In the genomic region with DNA sequence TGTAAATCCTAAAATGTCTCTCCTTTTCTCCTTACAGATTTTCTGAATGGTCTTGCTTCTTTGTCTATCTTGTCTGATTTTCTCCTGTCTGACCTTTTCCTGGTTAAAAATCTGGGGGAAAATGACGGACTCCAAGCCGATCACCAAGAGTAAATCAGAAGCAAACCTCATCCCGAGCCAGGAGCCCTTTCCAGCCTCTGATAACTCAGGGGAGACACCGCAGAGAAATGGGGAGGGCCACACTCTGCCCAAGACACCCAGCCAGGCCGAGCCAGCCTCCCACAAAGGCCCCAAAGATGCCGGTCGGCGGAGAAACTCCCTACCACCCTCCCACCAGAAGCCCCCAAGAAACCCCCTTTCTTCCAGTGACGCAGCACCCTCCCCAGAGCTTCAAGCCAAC, we compare ENCODE assay signal across 28 cellular contexts. TPM values are rescaled to one million over a fixed set of nuclear protein-coding genes. Genes with fewer than 3 reads are reported as not detected.
DNase-seq lines count a peak whose midpoint lies in the region; ATAC-seq and TF ChIP-seq lines count a peak whose summit lies in the region.
"Had no signal": no experiment of that assay in that cellular context is flagged by ENCODE, and none has a peak within 500 bp of the region (broad histone marks: within the 10 kb centered on the region; RNA-seq: fewer than 3 reads in every experiment).

No MANE protein-coding gene starts in this region.

- no peaks in the 10 kb centered on the region for H3K36me3 Mint-ChIP-seq in HFFc6 (ENCODE audit: low read depth)
- H3K36me3 Mint-ChIP-seq: CD14-positive monocyte had no signal

- ATAC-seq in Right ventricle myocardium inferior (peak; percentile 16), left cardiac atrium (no peak), psoas muscle (peak in 3 of 4 donors; percentile 1 to 3 (median 2))
- ATAC-seq: GM12878, GM23338, PC-3 had no signal

- DNase-seq in Right ventricle myocardium inferior (ENCODE audit: missing footprints) = no peak
- DNase-seq in left cardiac atrium = no peak
- no peak for DNase-seq in left ventricle myocardium inferior
- no peak for DNase-seq in psoas muscle
- DNase-seq in COR-L47 (lab: John Stamatoyannopoulos, UW) = no peak
- DNase-seq in GM10248 (ENCODE audit: extremely low spot score) = no peak
- no peak for DNase-seq in HFFc6
- DNase-seq: ACHN; BE2C; CD8-positive, alpha-beta memory T cell; H9; IMR-90; KG1; MG63; NCI-H1105 treated with DMSO at 0.1 percent for 48 hours; NCI-H146; NCI-H2029; NCI-H446; NCI-H524 treated with DMSO at 0.1 percent for 48 hours; NCI-H82; NK-92 treated with Interleukin-12 subunit alpha and Interleukin-12 subunit beta, amount 100 ng/mL, for 24 hours; PC-3 had no signal

- CTCF ChIA-PET in GM10248 (lab: Yijun Ruan, JAX) = interaction anchor here (0.9 to 1.9 kb wide), 4 partner anchors 9 to 706 kb away, joined by 3 to 4 read pairs (median 4); no protein-coding TSS in a partner anchor

- no peaks in the 10 kb centered on the region; the same call in 1 of the 2 replicates for H3K9me3 Mint-ChIP-seq in HFFc6

- no peak overlapping the region for H3K4me3 Mint-ChIP-seq in HFFc6
- H3K4me3 Mint-ChIP-seq: CD14-positive monocyte; CD8-positive, alpha-beta memory T cell; GM23338; H9 had no signal

- H3K4me3 ChIP-seq in left ventricle myocardium inferior (no peak overlapping the region), psoas muscle (no peak overlapping the region), subcutaneous abdominal adipose tissue (ENCODE audit: low read depth in 1 of 5, low read length in 5 of 5) (no peak overlapping the region)
- H3K4me3 ChIP-seq: GM12878, GM23338, MG63, SJSA1 had no signal

- no peak overlapping the region for H3K27ac Mint-ChIP-seq in HFFc6
- H3K27ac Mint-ChIP-seq: CD14-positive monocyte; CD8-positive, alpha-beta memory T cell; GM23338; H9 had no signal

- H3K4me1 ChIP-seq in left ventricle myocardium inferior (peaks cover 97% of the 10 kb centered on the region), psoas muscle (peaks cover 62% of the 10 kb centered on the region), subcutaneous abdominal adipose tissue (ENCODE audit: control insufficient read depth in 5 of 5, insufficient read depth in 5 of 5, low read length in 5 of 5) (peaks cover 6 to 94% (median 78%) of the 10 kb centered on the region in 5 donors)
- H3K4me1 ChIP-seq: BE2C, SJSA1 had no signal

- POLR2A ChIA-PET in GM10248 (lab: Yijun Ruan, JAX) = no interaction called here

- H3K36me3 ChIP-seq in left ventricle myocardium inferior (peaks cover 30% of the 10 kb centered on the region), psoas muscle (ENCODE audit: insufficient read depth in 1 of 2, low read depth in 1 of 2) (peaks cover 2 to 54% of the 10 kb centered on the region in 2 donors), subcutaneous abdominal adipose tissue (ENCODE audit: control insufficient read depth in 5 of 5, insufficient read depth in 5 of 5, low read length in 5 of 5) (peaks cover 0 to 40% (median 13%) of the 10 kb centered on the region in 5 donors)
- H3K36me3 ChIP-seq: BE2C, MG63, SJSA1 had no signal

- H3K27me3 Mint-ChIP-seq in HFFc6 (ENCODE audit: insufficient read depth) = peaks cover 18% of the 10 kb centered on the region

- peak overlapping the region in 2 of 5 donors; percentile 4 to 62 for H3K9ac ChIP-seq in subcutaneous abdominal adipose tissue (ENCODE audit: low read length in 5 of 5)

- TF ChIP-seq CTCF in left ventricle myocardium inferior (IDR thresholded peaks at IDR 0.05; ENCODE audit: borderline replicate concordance) (no peak), psoas muscle (IDR thresholded peaks at IDR 0.05) (no peak), GM10248 (IDR thresholded peaks at IDR 0.05; ENCODE audit: control extremely low read depth, extremely low read depth, low read depth, missing control alignments) (no peak), HFFc6 (IDR thresholded peaks at IDR 0.05) (no peak)

- intact Hi-C loops in Right ventricle myocardium inferior (cut with DNase I) = no loop called here
- intact Hi-C loops in left cardiac atrium (cut with DNase I) = no loop called here
- intact Hi-C loops in left ventricle myocardium inferior (cut with micrococcal nuclease) = no loop called here
- intact Hi-C loops in psoas muscle (cut with DNase I) = no loop called here

- H3K9me3 ChIP-seq in left ventricle myocardium inferior (replicated peaks) (peaks cover 8% of the 10 kb centered on the region), psoas muscle (no peaks in the 10 kb centered on the region), subcutaneous abdominal adipose tissue (ENCODE audit: control insufficient read depth in 5 of 5, low read length in 5 of 5) (no peaks in the 10 kb centered on the region)
- H3K9me3 ChIP-seq: BE2C, SJSA1 had no signal

- H3K4me1 Mint-ChIP-seq in HFFc6 (ENCODE audit: low read depth) = peaks cover 5% of the 10 kb centered on the region; the same call in 1 of the 2 replicates
- H3K4me1 Mint-ChIP-seq: CD14-positive monocyte, GM23338 had no signal

- H3K27me3 ChIP-seq in left ventricle myocardium inferior (ENCODE audit: low read depth) (no peaks in the 10 kb centered on the region), psoas muscle (ENCODE audit: insufficient read depth in 3 of 3, low read length in 2 of 3) (no peaks in the 10 kb centered on the region), subcutaneous abdominal adipose tissue (ENCODE audit: control insufficient read depth in 5 of 5, insufficient read depth in 4 of 5, low read length in 5 of 5) (no peaks in the 10 kb centered on the region)
- H3K27me3 ChIP-seq: BE2C, MG63, SJSA1 had no signal

- H3K27ac ChIP-seq in left ventricle myocardium inferior (replicated peaks) = peak overlapping the region; percentile 68
- peak overlapping the region; percentile 36 for H3K27ac ChIP-seq in psoas muscle
- peak overlapping the region; percentile 84 for H3K27ac ChIP-seq in subcutaneous abdominal adipose tissue (ENCODE audit: low read depth, low read length)
- H3K27ac ChIP-seq: 22Rv1, SJSA1 had no signal

- 87 to 90% (median 87%) methylated on average over 9 of the region's 9 CpGs for WGBS in psoas muscle, 3 donors

RNA-seq across cellular contexts. Expression of gene ACACB, which starts 23.0 kb away (rescaled TPM):
- total RNA-seq in Right ventricle myocardium inferior (150 TPM), left cardiac atrium (100 to 1,000 TPM; 165 to 172 TPM), left ventricle myocardium inferior (123 TPM), psoas muscle (100 to 1,000 TPM; 113 to 503 (median 331) TPM)
- 100 to 1,000 TPM in 2 of 3 donors, 10 to 100 TPM in 1; 27.0 to 275 (median 136) TPM for polyA plus RNA-seq in psoas muscle
- total RNA-seq in HFFc6 (2021; fragmentation: NEBNext Ultra II Directional; extraction: Animal tissue kit (Norgen Biotek cat#: 25700)) = 1 to 10 TPM; 1.0 to 2.1 (median 1.3) TPM

RNA-seq across cellular contexts. Expression of gene UNG, which starts 42.0 kb away (rescaled TPM):
- total RNA-seq in Right ventricle myocardium inferior = 26.9 TPM
- 10 to 100 TPM; 13.9 to 16.6 TPM for total RNA-seq in left cardiac atrium
- 24.6 TPM for total RNA-seq in left ventricle myocardium inferior
- total RNA-seq in psoas muscle = 10 to 100 TPM; 40.4 to 68.9 (median 42.1) TPM
- polyA plus RNA-seq in psoas muscle = 10 to 100 TPM; 34.3 to 93.1 (median 36.7) TPM
- total RNA-seq in HFFc6 (2021; fragmentation: NEBNext Ultra II Directional; extraction: Animal tissue kit (Norgen Biotek cat#: 25700)) = 10 to 100 TPM; 19.3 to 30.4 (median 21.8) TPM

RNA-seq across cellular contexts. Expression of gene ALKBH2, which starts 46.1 kb away (rescaled TPM):
- 7.7 TPM for total RNA-seq in Right ventricle myocardium inferior
- total RNA-seq in left cardiac atrium = 10 to 100 TPM in 1 of 2 donors, 1 to 10 TPM in 1; 8.5 to 12.0 TPM
- 6.5 TPM for total RNA-seq in left ventricle myocardium inferior
- 10 to 100 TPM in 3 of 4 donors, 1 to 10 TPM in 1; 7.3 to 25.3 (median 17.7) TPM for total RNA-seq in psoas muscle
- polyA plus RNA-seq in psoas muscle = 10 to 100 TPM; 28.0 to 50.4 (median 28.5) TPM
- total RNA-seq in HFFc6 (2021; fragmentation: NEBNext Ultra II Directional; extraction: Animal tissue kit (Norgen Biotek cat#: 25700)) = 10 to 100 TPM; 12.3 to 17.1 (median 13.3) TPM

Comparison
In these comparisons a context has a peak if more than half of its experiments do, and no peak if none do; other contexts are left out.
1. ATAC-seq: peak in Right ventricle myocardium inferior (single experiment) and psoas muscle (3 of 4); none in left cardiac atrium (0 of 2).
2. RNA of gene ACACB, which starts 23.0 kb away (total RNA-seq): 113 to 503 TPM in psoas muscle, 165 to 172 TPM in left cardiac atrium, 150 TPM in Right ventricle myocardium inferior (single experiment) and 123 TPM in left ventricle myocardium inferior (single experiment); 1.0 to 2.1 TPM in HFFc6; every median in the first group is over 10 times any median in the second.
3. Peak in every context shown above with its lines, with median percentiles within 50 percentile points of each other: H3K27ac ChIP-seq.